ENCODE assay signal across 18 cellular contexts in genomic region chr17:12794919-12795517, GRCh38.
"Had no signal": no experiment of that assay in that cellular context is flagged by ENCODE, and none has a peak within 500 bp of the region (broad histone marks: within the 10 kb centered on the region; RNA-seq: fewer than 3 reads in every experiment).

No MANE protein-coding gene starts in this region.

- H3K4me1 ChIP-seq: prostate gland had no signal

- H3K27ac ChIP-seq: colonic mucosa, prostate gland, stomach, thyroid gland, vagina had no signal

- H3K4me3 ChIP-seq: colonic mucosa, lung, mucosa of descending colon, prostate gland, right atrium auricular region, smooth muscle cell, stomach, thyroid gland, vagina had no signal

- DNase-seq: colonic mucosa; effector memory CD8-positive, alpha-beta T cell; erythroblast; mucosa of descending colon; naive B cell; nucleus accumbens; stimulated activated CD4-positive, alpha-beta T cell treated with anti-CD3 and anti-CD28 coated beads, Interleukin-12 subunit alpha, Interleukin-12 subunit beta, amount 100 ng/mL, for 4 hours; stimulated activated CD4-positive, alpha-beta T cell treated with anti-CD3 and anti-CD28 coated beads, Interleukin-1b, Interleukin-23, amount 100 ng/mL, for 48 hours; stimulated activated CD4-positive, alpha-beta T cell treated with anti-CD3 and anti-CD28 coated beads, Interleukin-4, amount 100 ng/mL, for 1 hour; stimulated activated naive CD4-positive, alpha-beta T cell treated with Interleukin-2 at 50 U/mL for 16 hours; stomach; thyroid gland; trophoblast cell had no signal

- H3K4me2 ChIP-seq: smooth muscle cell had no signal

- H3K9me3 ChIP-seq: colonic mucosa, mucosa of descending colon, prostate gland, thyroid gland, vagina had no signal

- H3K27me3 ChIP-seq: colonic mucosa, right atrium auricular region, thyroid gland, vagina had no signal

- H3K36me3 ChIP-seq: colonic mucosa, prostate gland, right atrium auricular region, stomach, thyroid gland, vagina had no signal
